7 cellular contexts compared by ENCODE assay signal in genomic region chr9:127917603-127918002, GRCh38.
DNase-seq lines count a peak whose midpoint lies in the region; ATAC-seq and TF ChIP-seq lines count a peak whose summit lies in the region.

No MANE protein-coding gene starts in this region.

- H3K27ac ChIP-seq in MM.1S (ENCODE audit: low read length) (peak overlapping the region; percentile 54; the same call in 1 of the 2 replicates), caudate nucleus (ENCODE audit: low read depth, low read length) (peak overlapping the region; percentile 18), rectal smooth muscle tissue (ENCODE audit: low read depth, low read length) (peak overlapping the region; percentile 71)

- H3K9ac ChIP-seq in MM.1S (ENCODE audit: low read length) = peak overlapping the region; percentile 56; the same call in 1 of the 2 replicates
- H3K9ac ChIP-seq in rectal smooth muscle tissue (ENCODE audit: low read length) = no peak overlapping the region

- H3K27me3 ChIP-seq in MM.1S (replicated peaks; ENCODE audit: insufficient read depth, low read length) = no peaks in the 10 kb centered on the region
- H3K27me3 ChIP-seq in rectal smooth muscle tissue (ENCODE audit: control insufficient read depth, insufficient read depth, low read length) = peaks cover 4% of the 10 kb centered on the region

- H3K9me3 ChIP-seq in MM.1S (replicated peaks; ENCODE audit: insufficient read depth, low read length) = no peaks in the 10 kb centered on the region

- H3F3A ChIP-seq in MM.1S (ENCODE audit: insufficient read depth, low read length) = peaks cover 19% of the 10 kb centered on the region

- H3K36me3 ChIP-seq in MM.1S (replicated peaks; ENCODE audit: insufficient read depth, low read length) (peaks cover 3% of the 10 kb centered on the region), rectal smooth muscle tissue (ENCODE audit: control insufficient read depth, insufficient read depth, low read length) (no peaks in the 10 kb centered on the region)

- peak overlapping the region; percentile 63 for H3K4me3 ChIP-seq in MM.1S (ENCODE audit: low read length)
- no peak overlapping the region for H3K4me3 ChIP-seq in rectal smooth muscle tissue (ENCODE audit: low read length)

- H3K4me2 ChIP-seq in MM.1S (ENCODE audit: low read depth, low read length) = peak overlapping the region; percentile 93

- H3K4me1 ChIP-seq in MM.1S (ENCODE audit: low read length) (peaks cover 43% of the 10 kb centered on the region), rectal smooth muscle tissue (ENCODE audit: control insufficient read depth, insufficient read depth, low read length) (peaks cover 13% of the 10 kb centered on the region)

- 0 out of 2 replicates have a peak overlapping the region, but pooled peaks have one; percentile 27 for H2AFZ ChIP-seq in MM.1S (ENCODE audit: low read length)

- H4K20me1 ChIP-seq in MM.1S (ENCODE audit: insufficient read depth, low read length) = no peaks in the 10 kb centered on the region

- ATAC-seq in GM18868 (IDR thresholded peaks at IDR 0.05; ENCODE audit: unreplicated experiment) = peak; percentile 29

- H3K9me2 ChIP-seq in MM.1S (replicated peaks; ENCODE audit: insufficient read depth, low read length) = no peaks in the 10 kb centered on the region

- H3K79me2 ChIP-seq in MM.1S (ENCODE audit: low read length) = peaks cover 46% of the 10 kb centered on the region

- TF ChIP-seq CTCF in MM.1S (IDR thresholded peaks at IDR 0.05; ENCODE audit: low read length) = no peak

- DNase-seq in MM.1S (peak; percentile 40), caudate nucleus (lab: John Stamatoyannopoulos, UW) (no peak), NCI-H748 treated with DMSO at 0.1 percent for 48 hours (lab: John Stamatoyannopoulos, UW) (no peak), NCI-H526 (lab: John Stamatoyannopoulos, UW) (no peak), iPS-NIHi7 (ENCODE audit: extremely low spot score) (no peak)

Comparison
In these comparisons a context has a peak if more than half of its experiments do, and no peak if none do; other contexts are left out.
1. H3K27ac ChIP-seq: peak in every context shown above with its lines; median percentile 71 in rectal smooth muscle tissue; 54 in MM.1S; 18 in caudate nucleus.